ENCODE assay signal across 36 cellular contexts in genomic region chr10:23099079-23099478, GRCh38.
"Had no signal": no experiment of that assay in that cellular context is flagged by ENCODE, and none has a peak within 500 bp of the region (broad histone marks: within the 10 kb centered on the region; RNA-seq: fewer than 3 reads in every experiment).

No MANE protein-coding gene starts in this region.

- H3K4me3 ChIP-seq: adrenal gland, body of pancreas, coronary artery, dorsolateral prefrontal cortex, esophagus muscularis mucosa, gastrocnemius medialis had no signal

- H3K27ac Mint-ChIP-seq: activated B cell treated with CpG ODN at 0.5 μM for 24 hours; activated CD8-positive, alpha-beta T cell treated with anti-CD3 and anti-CD28 coated beads for 36 hours; activated naive CD4-positive, alpha-beta T cell treated with anti-CD3 and anti-CD28 coated beads, Interleukin-2, amount 50 U/mL, for 24 hours; activated naive CD8-positive, alpha-beta T cell treated with anti-CD3 and anti-CD28 coated beads for 36 hours; activated naive CD8-positive, alpha-beta T cell treated with anti-CD3 and anti-CD28 coated beads, Interleukin-2, amount 50 U/mL, for 24 hours; activated T-helper 17 cell treated with anti-CD3 and anti-CD28 coated beads, Interleukin-2, amount 50 U/mL, for 72 hours; dendritic cell treated with granulocyte-macrophage colony-stimulating factor and Interleukin-4, amounts not matched to agents 40 ng/mL and 50 ng/mL, for 4 days; T-helper 17 cell; T-helper 2 cell treated with Interferon-gamma antibody and Interleukin-4, amounts not matched to agents 5 μg/mL and 100 μg/mL, for 36 hours had no signal

- H3K27ac ChIP-seq: adrenal gland, coronary artery, dorsolateral prefrontal cortex, esophagus muscularis mucosa, foreskin keratinocyte, gastrocnemius medialis, WERI-Rb-1 had no signal

- ATAC-seq: activated CD4-positive, CD25-positive, alpha-beta regulatory T cell treated with anti-CD3 and anti-CD28 coated beads, Interleukin-2, amount 50 U/mL, for 24 hours; activated CD8-positive, alpha-beta T cell treated with anti-CD3 and anti-CD28 coated beads for 36 hours; activated naive CD8-positive, alpha-beta T cell treated with anti-CD3 and anti-CD28 coated beads, Interleukin-2, amount 50 U/mL, for 24 hours; activated T-cell treated with anti-CD3 and anti-CD28 coated beads, Interleukin-2, amount 50 U/mL, for 4 hours; activated T-helper 17 cell treated with anti-CD3 and anti-CD28 coated beads, Interleukin-2, amount 50 U/mL, for 72 hours; body of pancreas; gastrocnemius medialis; T-helper 17 cell had no signal

- H3K9me3 Mint-ChIP-seq: activated B cell treated with CpG ODN at 0.5 μM for 24 hours; activated CD8-positive, alpha-beta T cell treated with anti-CD3 and anti-CD28 coated beads for 36 hours; activated T-helper 17 cell treated with anti-CD3 and anti-CD28 coated beads, Interleukin-2, amount 50 U/mL, for 72 hours had no signal

- H3K27me3 Mint-ChIP-seq: activated B cell treated with CpG ODN at 0.5 μM for 24 hours; activated CD8-positive, alpha-beta T cell treated with anti-CD3 and anti-CD28 coated beads for 36 hours; activated naive CD4-positive, alpha-beta T cell treated with anti-CD3 and anti-CD28 coated beads, Interleukin-2, amount 50 U/mL, for 24 hours; activated naive CD8-positive, alpha-beta T cell treated with anti-CD3 and anti-CD28 coated beads for 36 hours; activated naive CD8-positive, alpha-beta T cell treated with anti-CD3 and anti-CD28 coated beads, Interleukin-2, amount 50 U/mL, for 24 hours; activated T-helper 17 cell treated with anti-CD3 and anti-CD28 coated beads, Interleukin-2, amount 50 U/mL, for 72 hours; dendritic cell treated with granulocyte-macrophage colony-stimulating factor and Interleukin-4, amounts not matched to agents 40 ng/mL and 50 ng/mL, for 4 days; T-helper 17 cell had no signal

- H3K27me3 ChIP-seq: adrenal gland, body of pancreas, dorsolateral prefrontal cortex, esophagus muscularis mucosa, foreskin keratinocyte, gastrocnemius medialis had no signal

- DNase-seq: activated B cell treated with CpG ODN at 0.5 μM for 24 hours; activated CD4-positive, alpha-beta T cell treated with anti-CD3 and anti-CD28 coated beads for 48 hours; activated CD4-positive, alpha-beta T cell treated with anti-CD3 and anti-CD28 coated beads, Interleukin-2, amount 50 U/mL, for 1 hour; activated CD4-positive, alpha-beta T cell treated with anti-CD3 and anti-CD28 coated beads, Interleukin-2, amount 50 U/mL, for 48 hours; activated CD8-positive, alpha-beta memory T cell treated with anti-CD3 and anti-CD28 coated beads for 24 hours; activated CD8-positive, alpha-beta T cell treated with anti-CD3 and anti-CD28 coated beads for 36 hours; activated effector memory CD4-positive, alpha-beta T cell treated with Interleukin-2 at 50 U/mL for 16 hours; activated gamma-delta T cell treated with Interleukin-2 at 50 U/mL for 16 hours; activated naive CD4-positive, alpha-beta T cell treated with Interleukin-2 at 50 U/mL for 16 hours; activated naive CD8-positive, alpha-beta T cell treated with anti-CD3 and anti-CD28 coated beads for 36 hours; activated naive CD8-positive, alpha-beta T cell treated with anti-CD3 and anti-CD28 coated beads, Interleukin-2, amount 50 U/mL, for 24 hours; activated T-cell treated with anti-CD3 and anti-CD28 coated beads, Interleukin-2, amount 50 U/mL, for 4 hours; amygdala; aorta; body of pancreas; caudate nucleus; cerebellar nuclear complex; dorsolateral prefrontal cortex; effector memory CD4-positive, alpha-beta T cell; endodermal cell; erythroblast; gastrocnemius medialis; glutamatergic neuron; T-helper 1 cell; T-helper 17 cell; T1000; WERI-Rb-1 had no signal

- H3K4me3 Mint-ChIP-seq: activated B cell treated with CpG ODN at 0.5 μM for 24 hours; activated CD8-positive, alpha-beta T cell treated with anti-CD3 and anti-CD28 coated beads for 36 hours; activated naive CD4-positive, alpha-beta T cell treated with anti-CD3 and anti-CD28 coated beads, Interleukin-2, amount 50 U/mL, for 24 hours; activated naive CD8-positive, alpha-beta T cell treated with anti-CD3 and anti-CD28 coated beads for 36 hours; activated naive CD8-positive, alpha-beta T cell treated with anti-CD3 and anti-CD28 coated beads, Interleukin-2, amount 50 U/mL, for 24 hours; activated T-cell treated with anti-CD3 and anti-CD28 coated beads, Interleukin-2, amount 50 U/mL, for 4 hours; activated T-helper 17 cell treated with anti-CD3 and anti-CD28 coated beads, Interleukin-2, amount 50 U/mL, for 72 hours; dendritic cell treated with granulocyte-macrophage colony-stimulating factor and Interleukin-4, amounts not matched to agents 40 ng/mL and 50 ng/mL, for 4 days; endodermal cell; T-helper 17 cell; T-helper 2 cell treated with Interferon-gamma antibody and Interleukin-4, amounts not matched to agents 5 μg/mL and 100 μg/mL, for 36 hours had no signal

- H3K36me3 ChIP-seq: adrenal gland, gastrocnemius medialis, WERI-Rb-1 had no signal

- H3K9me3 ChIP-seq: adrenal gland, body of pancreas, esophagus muscularis mucosa, gastrocnemius medialis had no signal
